In genomic region chr1:40266786-40267535, GRCh38 we compare ENCODE assay signal across 1 cellular context.
TF ChIP-seq lines count a peak whose summit lies in the region.

No MANE protein-coding gene starts in this region.

TF ChIP-seq in SK-N-SH treated with all-trans-retinoic acid at 6 μM for 48 hours, 23 proteins besides CTCF, POLR2A, EP300 and RAD21 (continued from another document):
- TF ChIP-seq, protein P1, sequence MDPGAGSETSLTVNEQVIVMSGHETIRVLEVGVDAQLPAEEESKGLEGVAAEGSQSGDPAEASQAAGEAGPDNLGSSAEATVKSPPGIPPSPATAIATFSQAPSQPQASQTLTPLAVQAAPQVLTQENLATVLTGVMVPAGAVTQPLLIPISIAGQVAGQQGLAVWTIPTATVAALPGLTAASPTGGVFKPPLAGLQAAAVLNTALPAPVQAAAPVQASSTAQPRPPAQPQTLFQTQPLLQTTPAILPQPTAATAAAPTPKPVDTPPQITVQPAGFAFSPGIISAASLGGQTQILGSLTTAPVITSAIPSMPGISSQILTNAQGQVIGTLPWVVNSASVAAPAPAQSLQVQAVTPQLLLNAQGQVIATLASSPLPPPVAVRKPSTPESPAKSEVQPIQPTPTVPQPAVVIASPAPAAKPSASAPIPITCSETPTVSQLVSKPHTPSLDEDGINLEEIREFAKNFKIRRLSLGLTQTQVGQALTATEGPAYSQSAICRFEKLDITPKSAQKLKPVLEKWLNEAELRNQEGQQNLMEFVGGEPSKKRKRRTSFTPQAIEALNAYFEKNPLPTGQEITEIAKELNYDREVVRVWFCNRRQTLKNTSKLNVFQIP (CRISPR knock-in tag; IDR thresholded peaks at IDR 0.05; ENCODE audit: borderline replicate concordance, low read depth), result no peak
- TF ChIP-seq, protein P2, sequence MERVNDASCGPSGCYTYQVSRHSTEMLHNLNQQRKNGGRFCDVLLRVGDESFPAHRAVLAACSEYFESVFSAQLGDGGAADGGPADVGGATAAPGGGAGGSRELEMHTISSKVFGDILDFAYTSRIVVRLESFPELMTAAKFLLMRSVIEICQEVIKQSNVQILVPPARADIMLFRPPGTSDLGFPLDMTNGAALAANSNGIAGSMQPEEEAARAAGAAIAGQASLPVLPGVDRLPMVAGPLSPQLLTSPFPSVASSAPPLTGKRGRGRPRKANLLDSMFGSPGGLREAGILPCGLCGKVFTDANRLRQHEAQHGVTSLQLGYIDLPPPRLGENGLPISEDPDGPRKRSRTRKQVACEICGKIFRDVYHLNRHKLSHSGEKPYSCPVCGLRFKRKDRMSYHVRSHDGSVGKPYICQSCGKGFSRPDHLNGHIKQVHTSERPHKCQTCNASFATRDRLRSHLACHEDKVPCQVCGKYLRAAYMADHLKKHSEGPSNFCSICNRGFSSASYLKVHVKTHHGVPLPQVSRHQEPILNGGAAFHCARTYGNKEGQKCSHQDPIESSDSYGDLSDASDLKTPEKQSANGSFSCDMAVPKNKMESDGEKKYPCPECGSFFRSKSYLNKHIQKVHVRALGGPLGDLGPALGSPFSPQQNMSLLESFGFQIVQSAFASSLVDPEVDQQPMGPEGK (CRISPR knock-in tag; IDR thresholded peaks at IDR 0.05; ENCODE audit: borderline replicate concordance), result no peak
- TF ChIP-seq CREB5 (CRISPR knock-in tag; IDR thresholded peaks at IDR 0.05; ENCODE audit: low read depth) (no peak), TCF4 (CRISPR knock-in tag; IDR thresholded peaks at IDR 0.05; ENCODE audit: borderline replicate concordance) (no peak), SNAI2 (CRISPR knock-in tag; IDR thresholded peaks at IDR 0.05) (no peak), ARNTL (CRISPR knock-in tag; IDR thresholded peaks at IDR 0.05; ENCODE audit: borderline replicate concordance, low read depth) (no peak), CSDC2 (CRISPR knock-in tag; IDR thresholded peaks at IDR 0.05) (no peak), ZFP3 (CRISPR knock-in tag; IDR thresholded peaks at IDR 0.05) (no peak), GLIS3 (CRISPR knock-in tag; IDR thresholded peaks at IDR 0.05) (no peak), ZNF565 (CRISPR knock-in tag; conservative IDR thresholded peaks at IDR 0.05; ENCODE audit: low read depth) (no peak)
